Comparison of ENCODE assay signal across 29 cellular contexts in the genomic region with DNA sequence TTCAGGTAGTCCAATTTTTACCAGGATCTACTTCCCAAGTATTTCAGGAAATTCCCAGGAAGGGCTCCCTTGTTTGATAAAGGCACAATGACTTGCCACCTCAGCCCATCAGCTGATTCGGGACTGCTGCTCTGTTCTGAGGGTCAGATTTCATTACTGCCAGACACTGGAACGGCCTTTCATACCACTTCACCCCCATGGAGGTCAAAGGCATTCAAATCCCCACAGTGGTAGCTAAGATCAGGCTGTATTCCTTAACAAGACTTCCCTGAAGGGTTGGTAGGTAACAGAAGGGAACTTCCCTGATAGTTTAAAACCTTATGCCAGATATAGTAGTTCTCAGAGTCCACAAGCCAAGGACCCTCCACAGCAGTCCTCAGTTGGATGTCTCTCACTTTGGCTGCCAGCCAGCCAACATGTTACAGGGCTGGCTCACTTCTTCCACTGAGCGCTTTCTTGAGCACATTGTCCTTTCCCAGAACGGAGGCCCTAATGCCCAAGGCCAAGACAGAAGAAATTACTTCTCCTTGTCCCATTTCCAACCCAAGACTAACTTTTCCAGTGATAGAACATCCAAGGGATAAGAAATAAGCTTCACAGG. TPM values are rescaled to one million over a fixed set of nuclear protein-coding genes. Genes with fewer than 3 reads are reported as not detected.
DNase-seq lines count a peak whose midpoint lies in the region; ATAC-seq, FAIRE-seq and TF ChIP-seq lines count a peak whose summit lies in the region.
"Had no signal": no experiment of that assay in that cellular context is flagged by ENCODE, and none has a peak within 500 bp of the region (broad histone marks: within the 10 kb centered on the region; RNA-seq: fewer than 3 reads in every experiment).

No MANE protein-coding gene starts in this region.

- WGBS in HepG2 (ENCODE audit: low lambda C conversion rate): 49% methylated on average over 4 of the region's 4 CpGs
- WGBS in right lobe of liver (ENCODE audit: insufficient coverage, low coverage, low lambda C conversion rate, missing lambda C conversion rate): 26% methylated on average over 2 of the region's 4 CpGs
- WGBS in thyroid gland, 2 donors: 42 to 63% methylated on average over 4 of the region's 4 CpGs

- TF ChIP-seq POLR2A in HepG2 (IDR thresholded peaks at IDR 0.05; ENCODE audit: insufficient read depth in 1 of 2, low read depth in 2 of 2, low read length in 2 of 2) (no peak), right lobe of liver (IDR thresholded peaks at IDR 0.05) (no peak), endothelial cell of umbilical vein (IDR thresholded peaks at IDR 0.05; ENCODE audit: low read depth, low read length) (no peak), thyroid gland (IDR thresholded peaks at IDR 0.05) (no peak)

- no peak overlapping the region for H3K27ac ChIP-seq in HepG2 (ENCODE audit: extremely low read length, insufficient read depth, low read length)
- no peak overlapping the region for H3K27ac ChIP-seq in right lobe of liver
- H3K27ac ChIP-seq in endothelial cell of umbilical vein (ENCODE audit: insufficient read depth, low read depth, low read length): no peak overlapping the region
- H3K27ac ChIP-seq in thyroid gland: no peak overlapping the region

- no peak for FAIRE-seq in HepG2 (lab: Jason Lieb, UNC)
- FAIRE-seq in endothelial cell of umbilical vein (lab: Jason Lieb, UNC): no peak
- FAIRE-seq: frontal cortex, GM19239, K562, small intestine had no signal

- H2AFZ ChIP-seq in HepG2 (ENCODE audit: low read length) (peak overlapping the region; percentile 42), endothelial cell of umbilical vein (ENCODE audit: low read depth, low read length) (no peak overlapping the region)
- H2AFZ ChIP-seq: GM23248 had no signal

- H3K36me3 ChIP-seq in HepG2 (replicated peaks in 1 of 2; ENCODE audit: control insufficient read depth in 1 of 2, insufficient read depth in 2 of 2, low read length in 2 of 2) (no peaks in the 10 kb centered on the region), right lobe of liver (no peaks in the 10 kb centered on the region), endothelial cell of umbilical vein (ENCODE audit: control insufficient read depth in 2 of 2, extremely low read depth in 1 of 2, insufficient read depth in 2 of 2, low read length in 2 of 2) (no peaks in the 10 kb centered on the region), thyroid gland (no peaks in the 10 kb centered on the region)
- H3K36me3 ChIP-seq: esophagus muscularis mucosa, tibial artery had no signal

- H3K79me2 ChIP-seq in HepG2 (ENCODE audit: insufficient read depth, low read length) (no peaks in the 10 kb centered on the region), endothelial cell of umbilical vein (ENCODE audit: control insufficient read depth, insufficient read depth, low read length) (no peaks in the 10 kb centered on the region)

- no peak for TF ChIP-seq RAD21 in HepG2 (CRISPR knock-in tag; IDR thresholded peaks at IDR 0.05)

- dilution Hi-C loops in endothelial cell of umbilical vein (cut with MboI; ENCODE audit: extremely low pct_ligation_motif_present, low sequenced_read_pairs): no loop called here

- in situ Hi-C loops in HepG2 (cut with HindIII; ENCODE audit: extremely low pct_ligation_motif_present, low pct_unique_long_range_greater_than_20kb): no loop called here

- CTCF ChIA-PET in HepG2 (lab: Yijun Ruan, JAX; ENCODE audit: low intra/inter-chr PET ratio, low total read pairs) (no interaction called here), endothelial cell of umbilical vein (lab: Charles Lee) (no interaction called here)

- H3K4me2 ChIP-seq in HepG2 (ENCODE audit: low read depth, low read length) (peak overlapping the region; percentile 27; the same call in 1 of the 2 replicates), endothelial cell of umbilical vein (ENCODE audit: insufficient read depth, low read length) (no peak overlapping the region)

- POLR2A ChIA-PET in HepG2 (lab: Yijun Ruan, JAX) (no interaction called here), endothelial cell of umbilical vein (lab: Charles Lee) (no interaction called here)

- TF ChIP-seq EP300 in HepG2 (IDR thresholded peaks at IDR 0.05; ENCODE audit: low read depth in 2 of 2, low read length in 2 of 2): no peak
- no peak for TF ChIP-seq EP300 in HepG2 (CRISPR knock-in tag; IDR thresholded peaks at IDR 0.05; ENCODE audit: borderline replicate concordance)

- H3K4me3 ChIP-seq in HepG2 (replicated peaks in 1 of 3; ENCODE audit: insufficient read depth in 1 of 3, low read depth in 2 of 3, low read length in 3 of 3): no peak overlapping the region
- H3K4me3 ChIP-seq in right lobe of liver: no peak overlapping the region
- H3K4me3 ChIP-seq in endothelial cell of umbilical vein (replicated peaks in 1 of 3; ENCODE audit: insufficient read depth in 1 of 3, low read depth in 1 of 3, low read length in 3 of 3): no peak overlapping the region
- H3K4me3 ChIP-seq in thyroid gland (replicated peaks in 1 of 3): no peak overlapping the region
- H3K4me3 ChIP-seq: esophagus muscularis mucosa, GM23248, K562, lung, tibial artery had no signal

- no peak for TF ChIP-seq CTCF in HepG2 (CRISPR knock-in tag; IDR thresholded peaks at IDR 0.05)
- TF ChIP-seq CTCF in right lobe of liver (IDR thresholded peaks at IDR 0.05): no peak
- TF ChIP-seq CTCF in endothelial cell of umbilical vein (IDR thresholded peaks at IDR 0.05; ENCODE audit: extremely low read depth in 1 of 2, insufficient read depth in 1 of 2, low read depth in 1 of 2, low read length in 2 of 2): no peak
- no peak for TF ChIP-seq CTCF in thyroid gland (IDR thresholded peaks at IDR 0.05)

- BruUV-seq in HepG2 (replicated peaks; lab: Mats Ljungman, UMichigan): no TSS peak
- no TSS peak for BruUV-seq in endothelial cell of umbilical vein (replicated peaks; lab: Mats Ljungman, UMichigan)

- H3K27me3 ChIP-seq in HepG2 (ENCODE audit: control insufficient read depth in 1 of 2, insufficient read depth in 2 of 2, low read length in 2 of 2) (no peaks in the 10 kb centered on the region), right lobe of liver (no peaks in the 10 kb centered on the region), endothelial cell of umbilical vein (ENCODE audit: control insufficient read depth in 2 of 2, insufficient read depth in 2 of 2, low read length in 2 of 2) (no peaks in the 10 kb centered on the region), thyroid gland (no peaks in the 10 kb centered on the region)
- H3K27me3 ChIP-seq: esophagus muscularis mucosa, tibial artery had no signal

- H3K9me3 ChIP-seq in HepG2 (ENCODE audit: low read length) (no peaks in the 10 kb centered on the region), right lobe of liver (no peaks in the 10 kb centered on the region), endothelial cell of umbilical vein (replicated peaks; ENCODE audit: control insufficient read depth, insufficient read depth, low read length) (no peaks in the 10 kb centered on the region), thyroid gland (no peaks in the 10 kb centered on the region)
- H3K9me3 ChIP-seq: esophagus muscularis mucosa, tibial artery had no signal

- H3K4me1 ChIP-seq in HepG2 (ENCODE audit: insufficient read depth, low read length) (peaks cover 23% of the 10 kb centered on the region), right lobe of liver (no peaks in the 10 kb centered on the region), endothelial cell of umbilical vein (ENCODE audit: control insufficient read depth, extremely low read depth, insufficient read depth, low read length) (peaks cover 5% of the 10 kb centered on the region), thyroid gland (peaks cover 9 to 12% of the 10 kb centered on the region in 2 donors)

- intact Hi-C loops in HepG2 (cut with micrococcal nuclease; ENCODE audit: unreplicated experiment): no loop called here
- intact Hi-C loops in right lobe of liver (cut with DNase I): no loop called here
- intact Hi-C loops in endothelial cell of umbilical vein (cut with micrococcal nuclease): no loop called here
- intact Hi-C loops in thyroid gland (cut with DNase I): loop anchor here (10.0 kb wide), 1 partner anchor 144 kb away; no protein-coding TSS in a partner anchor

- DNase-seq in HepG2 (ENCODE audit: low spot score): no peak
- no peak for DNase-seq in right lobe of liver
- peak; percentile 18 for DNase-seq in NCI-H69 (lab: John Stamatoyannopoulos, UW)
- peak; percentile 31 for DNase-seq in endothelial cell of umbilical vein (ENCODE audit: low read depth, low spot score)
- DNase-seq in thyroid gland: peak; percentile 74 to 83
- DNase-seq in retina: no peak
- DNase-seq in COLO668 (lab: John Stamatoyannopoulos, UW; ENCODE audit: unreplicated experiment): no peak
- DNase-seq: activated CD8-positive, alpha-beta memory T cell treated with anti-CD3 and anti-CD28 coated beads for 24 hours; activated T-cell treated with anti-CD3 and anti-CD28 coated beads, Interleukin-2, amount 50 U/mL, for 24 hours; amygdala; CD4-positive, alpha-beta T cell; GM23248; hypothalamus; islet precursor cell; MM.1S; NCI-H1436; NCI-H2171 treated with DMSO at 0.1 percent for 48 hours; NCI-H774; SIG-M5; stimulated activated naive CD4-positive, alpha-beta T cell treated with Interleukin-2 at 50 U/mL for 16 hours; tibial artery had no signal

- H3K9ac ChIP-seq in HepG2 (ENCODE audit: insufficient read depth, low read depth, low read length): no peak overlapping the region
- H3K9ac ChIP-seq in endothelial cell of umbilical vein (replicated peaks; ENCODE audit: extremely low read depth, insufficient read depth, low read length): no peak overlapping the region
- H3K9ac ChIP-seq: GM23248 had no signal

- no peaks in the 10 kb centered on the region for H4K20me1 ChIP-seq in HepG2 (ENCODE audit: insufficient read depth, low read length)
- no peaks in the 10 kb centered on the region for H4K20me1 ChIP-seq in endothelial cell of umbilical vein (replicated peaks; ENCODE audit: control insufficient read depth, extremely low read depth, insufficient read depth, low read length)

- ATAC-seq in HepG2 (peak; percentile 55), right lobe of liver (no peak), HG02759 (IDR thresholded peaks at IDR 0.05; ENCODE audit: unreplicated experiment) (no peak)
- ATAC-seq: activated CD4-positive, CD25-positive, alpha-beta regulatory T cell treated with anti-CD3 and anti-CD28 coated beads, Interleukin-2, amount 50 U/mL, for 24 hours; K562 had no signal

- H3K9me1 ChIP-seq in endothelial cell of umbilical vein (replicated peaks; ENCODE audit: control insufficient read depth, extremely low read depth, insufficient read depth, low read length): no peaks in the 10 kb centered on the region

RNA-seq across cellular contexts. Expression of gene GLS, which starts 39.9 kb away (rescaled TPM):
- total RNA-seq in HepG2 (2016; rRNA removed; fragmentation: Illumina TruSeq; extraction: Trizol) (183 and 212 TPM in 2 replicates), right lobe of liver (10 to 100 TPM in 5 of 6 experiments, 1 to 10 TPM in 1; 6.6 to 25.0 (median 16.9) TPM), endothelial cell of umbilical vein (181 and 183 TPM in 2 replicates), thyroid gland (100 to 1,000 TPM; 175 to 274 (median 197) TPM)
- 199 and 222 TPM in 2 replicates for total RNA-seq in HepG2 (2016; cell fraction: cytosol; rRNA removed; fragmentation: Illumina TruSeq; extraction: Trizol; ENCODE audit: low read depth)
- 184 and 207 TPM in 2 replicates for total RNA-seq in HepG2 (2016; cell fraction: insoluble cytoplasmic fraction; rRNA removed; fragmentation: Illumina TruSeq; extraction: Trizol)
- 57.2 and 68.7 TPM in 2 replicates for total RNA-seq in HepG2 (2016; cell fraction: membrane; rRNA removed; fragmentation: Illumina TruSeq; extraction: Trizol)
- total RNA-seq in HepG2 (2016; cell fraction: nucleus; rRNA removed; fragmentation: Illumina TruSeq; extraction: Trizol): 199 and 219 TPM in 2 replicates
- polyA plus RNA-seq in HepG2 (2011; rRNA removed) (65.4 and 78.6 TPM in 2 replicates), endothelial cell of umbilical vein (36.1 and 49.0 TPM in 2 replicates)
- polyA plus RNA-seq in HepG2 (2011; cell fraction: cytosol; rRNA removed): 19.0 and 29.7 TPM in 2 replicates
- polyA plus RNA-seq in HepG2 (2011; cell fraction: nucleus; rRNA removed): 62.0 and 92.3 TPM in 2 replicates
- 76.8 and 87.2 TPM in 2 replicates for polyA plus RNA-seq in HepG2 (2012)
- 1.3 and 1.9 TPM in 2 replicates for polyA plus RNA-seq in HepG2 (2016; cell fraction: cytosol; fragmentation: Illumina TruSeq; extraction: Trizol; ENCODE audit: low read depth)
- polyA plus RNA-seq in HepG2 (2016; cell fraction: insoluble cytoplasmic fraction; fragmentation: Illumina TruSeq; extraction: Trizol; ENCODE audit: low read depth): 88.6 and 101 TPM in 2 replicates
- 5.8 and 6.9 TPM in 2 replicates for polyA plus RNA-seq in HepG2 (2016; cell fraction: membrane; fragmentation: Illumina TruSeq; extraction: Trizol; ENCODE audit: low read depth)
- 136 and 142 TPM in 2 replicates for polyA plus RNA-seq in HepG2 (2016; cell fraction: nucleus; fragmentation: Illumina TruSeq; extraction: Trizol; ENCODE audit: insufficient read depth, low read depth)
- 61.7 and 123 TPM in 2 replicates for polyA minus RNA-seq in HepG2 (2011; rRNA and poly(A)+ RNA removed; ENCODE audit: low replicate concordance)
- 94.5 and 101 TPM in 2 replicates for polyA minus RNA-seq in HepG2 (2011; cell fraction: cytosol; rRNA and poly(A)+ RNA removed)
- 545 and 549 TPM in 2 replicates for polyA minus RNA-seq in HepG2 (2011; cell fraction: nucleus; rRNA and poly(A)+ RNA removed)
- 24.0 and 30.2 TPM in 2 replicates for polyA plus RNA-seq in endothelial cell of umbilical vein (2011; cell fraction: cytosol; rRNA removed)
- polyA plus RNA-seq in endothelial cell of umbilical vein (2011; cell fraction: nucleus; rRNA removed): 222 and 298 TPM in 2 replicates
- polyA plus RNA-seq in endothelial cell of umbilical vein (2012): 138 and 142 TPM in 2 replicates
- 351 and 395 TPM in 2 replicates for polyA minus RNA-seq in endothelial cell of umbilical vein
- polyA minus RNA-seq in endothelial cell of umbilical vein (2011; cell fraction: cytosol; rRNA and poly(A)+ RNA removed): 22.2 TPM
- 496 and 601 TPM in 2 replicates for polyA minus RNA-seq in endothelial cell of umbilical vein (2011; cell fraction: nucleus; rRNA and poly(A)+ RNA removed)

Comparison
In these comparisons a context has a peak if more than half of its experiments do, and no peak if none do; other contexts are left out.
1. DNase-seq: peak in NCI-H69 (single experiment), endothelial cell of umbilical vein (single experiment) and thyroid gland (2 of 2); none in HepG2 (single experiment), right lobe of liver (0 of 3), retina (single experiment) and COLO668 (single experiment).